14 cellular contexts compared by ENCODE assay signal in genomic region chr1:33334081-33334552, GRCh38. TPM values are rescaled to one million over a fixed set of nuclear protein-coding genes. Genes with fewer than 3 reads are reported as not detected.
DNase-seq lines count a peak whose midpoint lies in the region; ATAC-seq, FAIRE-seq and TF ChIP-seq lines count a peak whose summit lies in the region.
"Had no signal": no experiment of that assay in that cellular context is flagged by ENCODE, and none has a peak within 500 bp of the region (broad histone marks: within the 10 kb centered on the region; RNA-seq: fewer than 3 reads in every experiment).

No MANE protein-coding gene starts in this region.

- H3K4me3 ChIP-seq in coronary artery (peak overlapping the region; percentile 57), right lobe of liver (no peak overlapping the region), skin epidermis (no peak overlapping the region)

- no peaks in the 10 kb centered on the region for H3K9me3 ChIP-seq in right lobe of liver

- H3K36me3 ChIP-seq in right lobe of liver = peaks cover 21 to 44% (median 28%) of the 10 kb centered on the region in 4 donors

- WGBS in right lobe of liver (ENCODE audit: insufficient coverage, low coverage, low lambda C conversion rate, missing lambda C conversion rate) = 18% methylated on average over 7 of the region's 17 CpGs

- no peaks in the 10 kb centered on the region for H3K27me3 ChIP-seq in right lobe of liver

- H3K27ac ChIP-seq in coronary artery (peak overlapping the region; percentile 76 to 80), right lobe of liver (peak overlapping the region; percentile 45 to 64 (median 61)), skin epidermis (peak overlapping the region in 16 of 21 experiments; percentile 0 to 81 (median 52))

- TF ChIP-seq CTCF in coronary artery (IDR thresholded peaks at IDR 0.05) (no peak), right lobe of liver (IDR thresholded peaks at IDR 0.05) (no peak)

- ATAC-seq in right lobe of liver = peak; percentile 43 to 77 (median 64)
- ATAC-seq in HG02852 (IDR thresholded peaks at IDR 0.05; ENCODE audit: unreplicated experiment) = no peak
- ATAC-seq in GM18520 (IDR thresholded peaks at IDR 0.05; ENCODE audit: unreplicated experiment) = no peak
- ATAC-seq: left colon had no signal

- FAIRE-seq in GM12891 (lab: Jason Lieb, UNC) = peak; percentile 47
- FAIRE-seq: GM19239 had no signal

- intact Hi-C loops in right lobe of liver (cut with DNase I) = no loop called here

- TF ChIP-seq POLR2A in GM12891 (IDR thresholded peaks at IDR 0.05; ENCODE audit: low read depth, low read length) (no peak), right lobe of liver (IDR thresholded peaks at IDR 0.05) (peak; percentile 65)

- DNase-seq in GM12891 (ENCODE audit: insufficient read length, low spot score) (no peak), coronary artery (ENCODE audit: low spot score) (peak; percentile 91), right lobe of liver (peak; percentile 61 to 74 (median 74)), iPS-NIHi7 (ENCODE audit: extremely low spot score) (no peak), SW 1271 (lab: John Stamatoyannopoulos, UW) (no peak)
- DNase-seq: activated T-cell treated with anti-CD3 and anti-CD28 coated beads, Interleukin-2, amount 50 U/mL, for 48 hours; NCI-H1417 treated with DMSO at 0.1 percent for 48 hours had no signal

- peaks cover 2 to 70% (median 21%) of the 10 kb centered on the region in 4 donors for H3K4me1 ChIP-seq in right lobe of liver

TF ChIP-seq in GM12891, 5 proteins besides CTCF, POLR2A, EP300 and RAD21:
- TF ChIP-seq PAX5 (IDR thresholded peaks at IDR 0.05; ENCODE audit: insufficient read depth, low read length, severe bottlenecking) (no peak), POU2F2 (IDR thresholded peaks at IDR 0.05; ENCODE audit: low read depth, low read length) (no peak), TAF1 (IDR thresholded peaks at IDR 0.05; ENCODE audit: low read depth, low read length) (no peak), POLR2AphosphoS5 (IDR thresholded peaks at IDR 0.05; ENCODE audit: low read depth, low read length) (no peak), SPI1 (IDR thresholded peaks at IDR 0.05; ENCODE audit: low read depth, low read length) (no peak)

RNA-seq across cellular contexts. Expression of gene A3GALT2, which starts 13.2 kb away (rescaled TPM):
- not detected for polyA plus RNA-seq in GM12891 (2012; ENCODE audit: low read depth, missing spikeins)
- not detected for total RNA-seq in right lobe of liver
- total RNA-seq: left colon had no signal
- polyA plus RNA-seq: BJ, thymus had no signal

Comparison
In these comparisons a context has a peak if more than half of its experiments do, and no peak if none do; other contexts are left out.
1. DNase-seq: peak in coronary artery (single experiment) and right lobe of liver (3 of 3); none in GM12891 (single experiment), iPS-NIHi7 (single experiment) and SW 1271 (0 of 2).
2. ATAC-seq: peak in right lobe of liver (4 of 4); none in HG02852 (single experiment) and GM18520 (single experiment).
3. Peak in every context shown above with its lines, with median percentiles within 50 percentile points of each other: H3K27ac ChIP-seq.